ENCODE assay signal across 8 cellular contexts in the genomic region with DNA sequence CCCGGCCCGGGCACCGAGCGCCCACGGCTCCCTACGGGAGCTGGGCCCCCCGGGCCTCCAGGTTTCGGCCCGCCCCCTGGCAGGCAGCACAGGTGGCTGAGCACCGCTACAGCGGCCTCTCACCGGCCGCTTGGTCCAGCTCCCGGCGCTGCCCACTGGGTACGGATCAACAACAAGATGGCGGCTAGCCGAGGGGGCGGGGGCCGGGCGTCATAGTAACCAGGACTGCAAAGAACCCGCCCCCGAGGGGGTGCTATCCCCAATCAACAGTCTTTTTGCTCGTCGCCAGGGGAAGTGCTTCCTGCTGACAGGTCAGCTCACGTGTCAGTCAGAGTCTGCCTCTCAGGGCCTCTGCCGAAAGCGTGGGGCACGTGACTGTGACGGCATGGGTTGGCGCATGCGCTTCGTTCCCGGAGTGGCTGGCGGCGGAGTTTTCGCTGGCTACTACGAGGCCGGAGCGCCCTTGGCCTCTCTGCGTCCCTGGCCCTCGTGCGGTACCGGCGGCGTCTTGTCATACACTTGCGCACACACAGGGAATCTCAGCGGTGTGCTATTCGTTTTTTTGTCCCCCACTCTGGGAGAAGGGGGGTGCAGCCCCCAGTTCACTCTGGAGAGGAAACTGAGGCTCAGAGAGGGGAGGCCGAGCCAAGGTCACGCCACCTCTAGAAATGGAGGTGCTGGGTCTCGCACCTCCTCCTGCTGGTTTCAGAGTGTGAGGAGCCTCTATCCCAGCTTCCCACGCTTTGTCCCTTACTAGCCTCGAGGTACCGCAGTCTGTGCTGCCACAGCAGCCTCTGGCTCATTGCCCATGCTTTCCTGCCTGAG. TPM values are rescaled to one million over a fixed set of nuclear protein-coding genes. Genes with fewer than 3 reads are reported as not detected.
A peak's percentile ranks its signal among the peaks of the same experiment; 100 is the strongest.
DNase-seq lines count a peak whose midpoint lies in the region; ATAC-seq, FAIRE-seq and TF ChIP-seq lines count a peak whose summit lies in the region.

A gene (minus strand): TSS at position 186 of the 825 bp plus-strand sequence. CDS start 38,502 bp downstream, outside the sequence.

- H3K27ac ChIP-seq in cingulate gyrus (ENCODE audit: low read depth, low read length): peak within 1 kb of the TSS; percentile 95

- 0 out of 2 replicates have a peak, but pooled peaks cover 3% of the 10 kb centered on the region for H3K36me3 ChIP-seq in BE2C

- peak; percentile 85 for ATAC-seq in HG03457 (IDR thresholded peaks at IDR 0.05; ENCODE audit: unreplicated experiment)

- peak; percentile 100 for FAIRE-seq in GM19239 (lab: Jason Lieb, UNC)

- TF ChIP-seq CTCF in BE2C (IDR thresholded peaks at IDR 0.05; ENCODE audit: low read depth, low read length): no peak

- peak; percentile 98 for DNase-seq in BE2C
- peak; percentile 99 for DNase-seq in GM19239 (ENCODE audit: insufficient read length, low spot score)
- peak; percentile 94 for DNase-seq in NCI-H524 treated with DMSO at 0.1 percent for 48 hours (lab: John Stamatoyannopoulos, UW)
- peak; percentile 99 for DNase-seq in activated CD4-positive, alpha-beta T cell treated with anti-CD3 and anti-CD28 coated beads for 4 hours
- peak; percentile 99 for DNase-seq in kidney glomerular epithelial cell (lab: John Stamatoyannopoulos, UW)
- DNase-seq in stimulated activated CD4-positive, alpha-beta T cell treated with anti-CD3 and anti-CD28 coated beads, Interleukin-1b, Interleukin-23, amount 100 ng/mL, for 1 hour (ENCODE audit: low read depth in 2 of 2): peak; percentile 98

- no peaks in the 10 kb centered on the region for H3K9me3 ChIP-seq in BE2C

- H3K4me1 ChIP-seq in BE2C: peaks cover 5% of the 10 kb centered on the region

- peak within 1 kb of the TSS; percentile 70 for H3K4me3 ChIP-seq in BE2C (ENCODE audit: low read depth, low read length)

- no peaks in the 10 kb centered on the region for H3K27me3 ChIP-seq in BE2C

RNA-seq across cellular contexts. Expression of the gene that starts here (rescaled TPM):
- polyA plus RNA-seq in BE2C (2012; ENCODE audit: insufficient read depth, insufficient read length, low read depth): 62.8 TPM

Comparison
In these comparisons a context has a peak if more than half of its experiments do, and no peak if none do; other contexts are left out.
1. Peak in every context shown above with its lines: DNase-seq, ATAC-seq, H3K4me3 ChIP-seq and H3K27ac ChIP-seq.